8 cellular contexts compared by ENCODE assay signal in the genomic region with DNA sequence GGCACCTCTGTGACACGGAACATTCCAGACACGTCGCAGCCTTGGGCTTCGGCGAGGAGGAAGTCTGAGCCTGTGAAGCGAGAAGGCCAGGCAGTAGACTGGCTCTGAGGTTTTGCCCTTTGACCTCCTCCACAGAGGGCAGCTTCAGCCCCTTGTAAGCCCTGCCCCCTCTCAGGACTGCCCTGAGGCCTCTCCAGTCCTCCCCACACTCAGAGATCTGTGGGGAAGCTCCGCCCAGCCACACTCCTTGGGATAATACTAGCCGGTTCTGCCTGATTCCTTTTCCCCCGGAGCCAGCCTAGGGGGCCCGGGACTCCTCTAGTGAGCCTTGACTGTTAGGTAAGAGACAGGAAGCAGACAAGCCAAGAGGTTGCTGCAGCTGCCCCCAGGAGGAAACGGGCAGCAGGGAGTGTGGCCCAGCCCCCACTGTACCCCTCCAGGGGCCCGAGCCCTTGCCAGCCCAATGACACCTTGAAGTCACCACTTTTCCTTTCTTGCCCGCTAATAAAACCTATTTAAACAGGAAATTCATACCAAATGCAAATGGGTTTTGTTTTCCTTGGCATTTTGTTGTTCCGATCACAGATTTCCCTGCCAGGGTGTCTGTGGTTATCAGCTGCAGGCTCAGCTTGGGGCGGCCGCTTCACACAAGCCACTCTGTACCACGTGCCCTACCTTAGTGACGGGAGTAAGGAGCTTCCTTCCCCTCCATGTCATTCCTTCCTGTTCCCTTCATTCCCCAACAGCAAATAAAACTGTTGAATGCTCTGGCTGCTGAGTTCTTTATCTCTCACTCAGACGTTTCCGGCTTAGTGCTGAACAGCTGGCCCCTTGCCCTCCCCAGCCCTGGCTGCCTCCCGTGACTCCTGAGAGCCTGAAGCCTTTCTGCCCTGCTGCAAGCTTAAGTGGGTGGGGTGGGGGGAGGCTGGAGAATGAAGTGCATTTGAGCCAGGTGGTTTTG.
DNase-seq lines count a peak whose midpoint lies in the region; ATAC-seq, FAIRE-seq and TF ChIP-seq lines count a peak whose summit lies in the region.

No MANE protein-coding gene starts in this region.

- CTCF ChIA-PET in HepG2 (lab: Yijun Ruan, JAX; ENCODE audit: low intra/inter-chr PET ratio, low total read pairs) = no interaction called here

- H3K27ac ChIP-seq in HepG2 (ENCODE audit: extremely low read length, insufficient read depth, low read length) = peak overlapping the region; percentile 54

- peak; percentile 37 for FAIRE-seq in HepG2 (lab: Jason Lieb, UNC)

- H3K9me3 ChIP-seq in HepG2 (ENCODE audit: low read length) = no peaks in the 10 kb centered on the region

- H3K4me2 ChIP-seq in HepG2 (ENCODE audit: low read depth, low read length) = peak overlapping the region; percentile 62

- no peak for TF ChIP-seq CTCF in HepG2 (CRISPR knock-in tag; IDR thresholded peaks at IDR 0.05)

- DNase-seq in DMS53 (lab: John Stamatoyannopoulos, UW) (peak; percentile 97), HuH-7.5 (ENCODE audit: low spot score) (peak; percentile 37), SHP77 (lab: John Stamatoyannopoulos, UW) (peak; percentile 59 to 72), dedifferentiated amniotic fluid mesenchymal stem cell (ENCODE audit: extremely low spot score) (peak; percentile 16), HepG2 (ENCODE audit: low spot score) (peak; percentile 56), stromal cell of bone marrow (ENCODE audit: low read depth) (peak; percentile 52), NCI-H1048 (lab: John Stamatoyannopoulos, UW) (no peak)

- H3K79me2 ChIP-seq in HepG2 (ENCODE audit: insufficient read depth, low read length) = no peaks in the 10 kb centered on the region

- TF ChIP-seq POLR2A in HepG2 (IDR thresholded peaks at IDR 0.05; ENCODE audit: insufficient read depth in 1 of 2, low read depth in 2 of 2, low read length in 2 of 2) = no peak

- in situ Hi-C loops in HepG2 (cut with HindIII; ENCODE audit: extremely low pct_ligation_motif_present, low pct_unique_long_range_greater_than_20kb) = no loop called here

- intact Hi-C loops in HepG2 (cut with micrococcal nuclease; ENCODE audit: unreplicated experiment) = loop anchor here (5.0 kb wide), 1 partner anchor 117 kb away; no protein-coding TSS in a partner anchor

- H3K27me3 ChIP-seq in HepG2 (ENCODE audit: control insufficient read depth in 1 of 2, insufficient read depth in 2 of 2, low read length in 2 of 2) = no peaks in the 10 kb centered on the region

- no peak overlapping the region for H2AFZ ChIP-seq in HepG2 (ENCODE audit: low read length)

- peak overlapping the region in 2 of 3 experiments; percentile 15 to 43; a peak in 2 of 6 replicates for H3K4me3 ChIP-seq in HepG2 (replicated peaks in 1 of 3; ENCODE audit: insufficient read depth in 1 of 3, low read depth in 2 of 3, low read length in 3 of 3)

- BruUV-seq in HepG2 (replicated peaks; lab: Mats Ljungman, UMichigan) = TSS peak; percentile 44

- peak; percentile 57 for ATAC-seq in GM21367 (IDR thresholded peaks at IDR 0.05; ENCODE audit: unreplicated experiment)
- ATAC-seq in HepG2 = peak; percentile 60

- TF ChIP-seq EP300 in HepG2 (IDR thresholded peaks at IDR 0.05; ENCODE audit: low read depth in 2 of 2, low read length in 2 of 2) = no peak
- TF ChIP-seq EP300 in HepG2 (CRISPR knock-in tag; IDR thresholded peaks at IDR 0.05; ENCODE audit: borderline replicate concordance) = no peak

- no peaks in the 10 kb centered on the region for H4K20me1 ChIP-seq in HepG2 (ENCODE audit: insufficient read depth, low read length)

- peak overlapping the region; percentile 28; the same call in 1 of the 2 replicates for H3K9ac ChIP-seq in HepG2 (ENCODE audit: insufficient read depth, low read depth, low read length)

- no peak for TF ChIP-seq RAD21 in HepG2 (CRISPR knock-in tag; IDR thresholded peaks at IDR 0.05)

- 29% methylated on average over 16 of the region's 21 CpGs for WGBS in HepG2 (ENCODE audit: low lambda C conversion rate)

- H3K36me3 ChIP-seq in HepG2 (replicated peaks in 1 of 2; ENCODE audit: control insufficient read depth in 1 of 2, insufficient read depth in 2 of 2, low read length in 2 of 2) = peaks cover 1 to 27% of the 10 kb centered on the region in 2 experiments; a peak in 3 of 5 replicates

- POLR2A ChIA-PET in HepG2 (lab: Yijun Ruan, JAX) = interaction anchor here (1.6 to 1.9 kb wide), 2 partner anchors 21 to 126 kb away, joined by 4 to 5 read pairs; no protein-coding TSS in a partner anchor

- peaks cover 63% of the 10 kb centered on the region for H3K4me1 ChIP-seq in HepG2 (ENCODE audit: insufficient read depth, low read length)

TF ChIP-seq in HepG2, 621 proteins besides CTCF, POLR2A, EP300 and RAD21 (continues in another document):
- TF ChIP-seq ZNF552 (CRISPR knock-in tag; IDR thresholded peaks at IDR 0.05; ENCODE audit: borderline replicate concordance) (no peak), PHF21A (CRISPR knock-in tag; IDR thresholded peaks at IDR 0.05) (peak; percentile 58), SAFB2 (CRISPR knock-in tag; IDR thresholded peaks at IDR 0.05; ENCODE audit: borderline replicate concordance, low read depth) (no peak), ZNF530 (CRISPR knock-in tag; IDR thresholded peaks at IDR 0.05; ENCODE audit: low read depth) (no peak), RARA (CRISPR knock-in tag; IDR thresholded peaks at IDR 0.05) (peak; percentile 43), ZMYM2 (CRISPR knock-in tag; IDR thresholded peaks at IDR 0.05) (no peak), POLR2AphosphoS2 (IDR thresholded peaks at IDR 0.05; ENCODE audit: low read depth, low read length) (0 out of 2 replicates have a peak, but pooled peaks have one; percentile 54), HDAC1 (CRISPR knock-in tag; IDR thresholded peaks at IDR 0.05) (peak; percentile 32), HNF4A (CRISPR knock-in tag; IDR thresholded peaks at IDR 0.05) (no peak), KDM2A (CRISPR knock-in tag; IDR thresholded peaks at IDR 0.05; ENCODE audit: borderline replicate concordance, low read depth) (0 out of 2 replicates have a peak, but pooled peaks have one; percentile 21), SAP130 (CRISPR knock-in tag; IDR thresholded peaks at IDR 0.05; ENCODE audit: low read depth) (peak; percentile 68), ZNF567 (CRISPR knock-in tag; IDR thresholded peaks at IDR 0.05; ENCODE audit: borderline replicate concordance) (no peak), MEF2D (CRISPR knock-in tag; IDR thresholded peaks at IDR 0.05) (peak; percentile 20; the same call in 1 of the 2 replicates), ZFP90 (CRISPR knock-in tag; IDR thresholded peaks at IDR 0.05; ENCODE audit: borderline replicate concordance) (0 out of 2 replicates have a peak, but pooled peaks have one; percentile 40)
- TF ChIP-seq, protein P1, sequence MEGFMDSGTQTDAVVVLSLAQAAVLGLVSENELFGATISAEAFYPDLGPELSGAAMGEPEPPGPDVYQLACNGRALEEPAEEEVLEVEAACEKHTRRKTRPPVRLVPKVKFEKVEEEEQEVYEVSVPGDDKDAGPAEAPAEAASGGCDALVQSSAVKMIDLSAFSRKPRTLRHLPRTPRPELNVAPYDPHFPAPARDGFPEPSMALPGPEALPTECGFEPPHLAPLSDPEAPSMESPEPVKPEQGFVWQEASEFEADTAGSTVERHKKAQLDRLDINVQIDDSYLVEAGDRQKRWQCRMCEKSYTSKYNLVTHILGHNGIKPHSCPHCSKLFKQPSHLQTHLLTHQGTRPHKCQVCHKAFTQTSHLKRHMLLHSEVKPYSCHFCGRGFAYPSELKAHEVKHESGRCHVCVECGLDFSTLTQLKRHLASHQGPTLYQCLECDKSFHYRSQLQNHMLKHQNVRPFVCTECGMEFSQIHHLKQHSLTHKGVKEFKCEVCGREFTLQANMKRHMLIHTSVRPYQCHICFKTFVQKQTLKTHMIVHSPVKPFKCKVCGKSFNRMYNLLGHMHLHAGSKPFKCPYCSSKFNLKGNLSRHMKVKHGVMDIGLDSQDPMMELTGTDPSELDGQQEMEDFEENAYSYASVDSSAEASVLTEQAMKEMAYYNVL (CRISPR knock-in tag; IDR thresholded peaks at IDR 0.05; ENCODE audit: borderline replicate concordance) = peak; percentile 89
- TF ChIP-seq, protein P2, sequence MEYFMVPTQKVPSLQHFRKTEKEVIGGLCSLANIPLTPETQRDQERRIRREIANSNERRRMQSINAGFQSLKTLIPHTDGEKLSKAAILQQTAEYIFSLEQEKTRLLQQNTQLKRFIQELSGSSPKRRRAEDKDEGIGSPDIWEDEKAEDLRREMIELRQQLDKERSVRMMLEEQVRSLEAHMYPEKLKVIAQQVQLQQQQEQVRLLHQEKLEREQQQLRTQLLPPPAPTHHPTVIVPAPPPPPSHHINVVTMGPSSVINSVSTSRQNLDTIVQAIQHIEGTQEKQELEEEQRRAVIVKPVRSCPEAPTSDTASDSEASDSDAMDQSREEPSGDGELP (IDR thresholded peaks at IDR 0.05; ENCODE audit: borderline replicate concordance, low read depth) = peak; percentile 93
- TF ChIP-seq, protein P3, sequence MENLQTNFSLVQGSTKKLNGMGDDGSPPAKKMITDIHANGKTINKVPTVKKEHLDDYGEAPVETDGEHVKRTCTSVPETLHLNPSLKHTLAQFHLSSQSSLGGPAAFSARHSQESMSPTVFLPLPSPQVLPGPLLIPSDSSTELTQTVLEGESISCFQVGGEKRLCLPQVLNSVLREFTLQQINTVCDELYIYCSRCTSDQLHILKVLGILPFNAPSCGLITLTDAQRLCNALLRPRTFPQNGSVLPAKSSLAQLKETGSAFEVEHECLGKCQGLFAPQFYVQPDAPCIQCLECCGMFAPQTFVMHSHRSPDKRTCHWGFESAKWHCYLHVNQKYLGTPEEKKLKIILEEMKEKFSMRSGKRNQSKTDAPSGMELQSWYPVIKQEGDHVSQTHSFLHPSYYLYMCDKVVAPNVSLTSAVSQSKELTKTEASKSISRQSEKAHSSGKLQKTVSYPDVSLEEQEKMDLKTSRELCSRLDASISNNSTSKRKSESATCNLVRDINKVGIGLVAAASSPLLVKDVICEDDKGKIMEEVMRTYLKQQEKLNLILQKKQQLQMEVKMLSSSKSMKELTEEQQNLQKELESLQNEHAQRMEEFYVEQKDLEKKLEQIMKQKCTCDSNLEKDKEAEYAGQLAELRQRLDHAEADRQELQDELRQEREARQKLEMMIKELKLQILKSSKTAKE (CRISPR knock-in tag; IDR thresholded peaks at IDR 0.05; ENCODE audit: borderline replicate concordance) = 0 out of 2 replicates have a peak, but pooled peaks have one; percentile 55
- TF ChIP-seq, protein P4, sequence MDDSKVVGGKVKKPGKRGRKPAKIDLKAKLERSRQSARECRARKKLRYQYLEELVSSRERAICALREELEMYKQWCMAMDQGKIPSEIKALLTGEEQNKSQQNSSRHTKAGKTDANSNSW (CRISPR knock-in tag; IDR thresholded peaks at IDR 0.05; ENCODE audit: borderline replicate concordance) = no peak
